ENCODE assay signal across 10 cellular contexts in the genomic region with DNA sequence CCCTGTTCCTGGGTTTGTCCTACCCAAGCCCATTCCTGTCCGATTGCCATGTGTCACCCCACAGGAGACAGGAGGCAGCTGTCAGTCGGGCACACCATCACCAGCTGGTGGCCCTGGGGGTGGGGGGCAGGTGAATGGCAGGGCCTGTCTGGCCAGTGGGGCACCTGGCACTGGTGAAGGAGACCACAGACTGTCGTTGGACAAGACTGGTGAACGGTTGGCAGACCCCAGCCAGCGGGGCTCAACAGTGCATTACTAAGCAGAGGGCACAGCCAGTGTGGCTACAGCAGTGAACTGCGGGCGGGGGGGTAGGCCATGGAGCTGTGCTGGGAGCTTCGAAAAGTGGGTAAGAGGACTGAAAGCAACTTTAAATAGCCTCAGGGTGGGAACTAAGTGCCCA. TPM values are rescaled to one million over a fixed set of nuclear protein-coding genes. Genes with fewer than 3 reads are reported as not detected.
A peak's percentile ranks its signal among the peaks of the same experiment; 100 is the strongest.
DNase-seq lines count a peak whose midpoint lies in the region; ATAC-seq and TF ChIP-seq lines count a peak whose summit lies in the region.
"Had no signal": no experiment of that assay in that cellular context is flagged by ENCODE, and none has a peak within 500 bp of the region (broad histone marks: within the 10 kb centered on the region; RNA-seq: fewer than 3 reads in every experiment).

No MANE protein-coding gene starts in this region.

- H3K4me3 ChIP-seq in AG04449 (ENCODE audit: low read depth, low read length) (peak overlapping the region; percentile 76), GM23338 (no peak overlapping the region), body of pancreas (no peak overlapping the region), colonic mucosa (no peak overlapping the region)

- H4K20me1 ChIP-seq in GM23338 (replicated peaks; ENCODE audit: insufficient read depth): peaks cover 8% of the 10 kb centered on the region

- H3K79me2 ChIP-seq in GM23338 (replicated peaks; ENCODE audit: insufficient read depth): peaks cover 24% of the 10 kb centered on the region

- no peaks in the 10 kb centered on the region for H3K9me3 Mint-ChIP-seq in GM23338
- no peaks in the 10 kb centered on the region for H3K9me3 Mint-ChIP-seq in activated naive CD8-positive, alpha-beta T cell treated with anti-CD3 and anti-CD28 coated beads, Interleukin-2, amount 50 U/mL, for 24 hours

- ATAC-seq in GM23338 (no peak), body of pancreas (no peak), omental fat pad (ENCODE audit: low FRiP score) (no peak)
- no peak for ATAC-seq in activated naive CD8-positive, alpha-beta T cell treated with anti-CD3 and anti-CD28 coated beads, Interleukin-2, amount 50 U/mL, for 24 hours

- H3K27ac ChIP-seq in GM23338 (ENCODE audit: low read depth): no peak overlapping the region
- H3K27ac ChIP-seq in body of pancreas: no peak overlapping the region
- H3K27ac ChIP-seq in colonic mucosa: no peak overlapping the region
- H3K27ac ChIP-seq: upper lobe of left lung had no signal

- DNase-seq in AG04449 (ENCODE audit: low read depth, low spot score): no peak
- no peak for DNase-seq in GM23338 (ENCODE audit: low spot score)
- DNase-seq in activated naive CD8-positive, alpha-beta T cell treated with anti-CD3 and anti-CD28 coated beads, Interleukin-2, amount 50 U/mL, for 24 hours: peak; percentile 43
- peak; percentile 68 for DNase-seq in myocyte (ENCODE audit: low read depth)
- no peak for DNase-seq in body of pancreas
- no peak for DNase-seq in NCI-H1417 (lab: John Stamatoyannopoulos, UW)
- DNase-seq in omental fat pad (ENCODE audit: low spot score): no peak
- DNase-seq in colonic mucosa: no peak
- DNase-seq: NCI-H1436, upper lobe of left lung had no signal

- no peak overlapping the region for H3K4me2 ChIP-seq in GM23338

- WGBS in body of pancreas, 2 donors: 80 to 81% methylated on average over 8 of the region's 8 CpGs

- H3K36me3 ChIP-seq in GM23338 (ENCODE audit: insufficient read depth) (no peaks in the 10 kb centered on the region), body of pancreas (replicated peaks in 1 of 2; ENCODE audit: insufficient read depth in 1 of 2, low read depth in 2 of 2) (no peaks in the 10 kb centered on the region), colonic mucosa (no peaks in the 10 kb centered on the region)
- H3K36me3 ChIP-seq: upper lobe of left lung had no signal

- H3K36me3 Mint-ChIP-seq in GM23338 (ENCODE audit: low read depth): no peaks in the 10 kb centered on the region; the same call in 2 of the 3 replicates
- H3K36me3 Mint-ChIP-seq in activated naive CD8-positive, alpha-beta T cell treated with anti-CD3 and anti-CD28 coated beads, Interleukin-2, amount 50 U/mL, for 24 hours (ENCODE audit: low read depth): peaks cover 59% of the 10 kb centered on the region

- H2AFZ ChIP-seq in GM23338: no peak overlapping the region

- peaks cover 42% of the 10 kb centered on the region for H3K4me1 Mint-ChIP-seq in GM23338
- H3K4me1 Mint-ChIP-seq in activated naive CD8-positive, alpha-beta T cell treated with anti-CD3 and anti-CD28 coated beads, Interleukin-2, amount 50 U/mL, for 24 hours: peaks cover 81% of the 10 kb centered on the region

- H3K27ac Mint-ChIP-seq in GM23338: no peak overlapping the region
- peak overlapping the region; percentile 93 for H3K27ac Mint-ChIP-seq in activated naive CD8-positive, alpha-beta T cell treated with anti-CD3 and anti-CD28 coated beads, Interleukin-2, amount 50 U/mL, for 24 hours

- H3K4me3 Mint-ChIP-seq in GM23338: peak overlapping the region; percentile 63; the same call in 1 of the 3 replicates
- peak overlapping the region; percentile 94 for H3K4me3 Mint-ChIP-seq in activated naive CD8-positive, alpha-beta T cell treated with anti-CD3 and anti-CD28 coated beads, Interleukin-2, amount 50 U/mL, for 24 hours

- H3K9ac ChIP-seq in colonic mucosa (ENCODE audit: low read depth in 2 of 2, low read length in 2 of 2): no peak overlapping the region

- POLR2A ChIA-PET in AG04449 (lab: Yijun Ruan, JAX): interaction anchor here (0.7 to 1.3 kb wide), 3 partner anchors 10 to 25 kb away, joined by 3 read pairs; no protein-coding TSS in a partner anchor

- no peak for TF ChIP-seq POLR2A in body of pancreas (IDR thresholded peaks at IDR 0.05)

- H3K9me2 ChIP-seq in GM23338 (ENCODE audit: insufficient read depth): no peaks in the 10 kb centered on the region

- TF ChIP-seq CTCF in AG04449 (IDR thresholded peaks at IDR 0.05; ENCODE audit: insufficient read depth, low read length, missing control alignments) (no peak), GM23338 (conservative IDR thresholded peaks at IDR 0.05; ENCODE audit: low read depth in 2 of 2) (no peak), body of pancreas (IDR thresholded peaks at IDR 0.05) (no peak), omental fat pad (IDR thresholded peaks at IDR 0.05) (no peak), colonic mucosa (IDR thresholded peaks at IDR 0.05) (no peak)

- peaks cover 28% of the 10 kb centered on the region for H3K27me3 Mint-ChIP-seq in GM23338 (ENCODE audit: insufficient read depth, low read depth, poor library complexity)
- H3K27me3 Mint-ChIP-seq in activated naive CD8-positive, alpha-beta T cell treated with anti-CD3 and anti-CD28 coated beads, Interleukin-2, amount 50 U/mL, for 24 hours: no peaks in the 10 kb centered on the region

- CTCF ChIA-PET in AG04449 (lab: Yijun Ruan, JAX): interaction anchor here (0.7 to 40.9 kb wide), 6 partner anchors 7 to 338 kb away, joined by 3 to 1700 read pairs (median 8); a partner anchor contains a TSS

- H3K27me3 ChIP-seq in GM23338 (ENCODE audit: insufficient read depth): peaks cover 10% of the 10 kb centered on the region
- H3K27me3 ChIP-seq in body of pancreas: no peaks in the 10 kb centered on the region
- peaks cover 27% of the 10 kb centered on the region for H3K27me3 ChIP-seq in colonic mucosa

- H3K9me3 ChIP-seq in body of pancreas (no peaks in the 10 kb centered on the region), colonic mucosa (no peaks in the 10 kb centered on the region)
- H3K9me3 ChIP-seq: upper lobe of left lung had no signal

- H3K4me1 ChIP-seq in GM23338 (ENCODE audit: insufficient read depth) (peaks cover 22% of the 10 kb centered on the region), body of pancreas (peaks cover 21% of the 10 kb centered on the region), colonic mucosa (peaks cover 3% of the 10 kb centered on the region)

- no peaks in the 10 kb centered on the region for H3F3A ChIP-seq in GM23338 (replicated peaks; ENCODE audit: low read depth)

- intact Hi-C loops in body of pancreas (cut with DNase I) (no loop called here), colonic mucosa (cut with DNase I) (no loop called here)

TF ChIP-seq in GM23338, 12 proteins besides CTCF, POLR2A, EP300 and RAD21 (continues in another document):
- no peak for TF ChIP-seq JUNB (IDR thresholded peaks at IDR 0.05; ENCODE audit: unreplicated experiment)
- TF ChIP-seq EZH2phosphoT487 (IDR thresholded peaks at IDR 0.05; ENCODE audit: unreplicated experiment): no peak
- TF ChIP-seq POLR2AphosphoS5 (IDR thresholded peaks at IDR 0.05; ENCODE audit: low read depth): no peak
- no peak for TF ChIP-seq NANOG (IDR thresholded peaks at IDR 0.05; ENCODE audit: borderline replicate concordance)
- TF ChIP-seq, protein P1, sequence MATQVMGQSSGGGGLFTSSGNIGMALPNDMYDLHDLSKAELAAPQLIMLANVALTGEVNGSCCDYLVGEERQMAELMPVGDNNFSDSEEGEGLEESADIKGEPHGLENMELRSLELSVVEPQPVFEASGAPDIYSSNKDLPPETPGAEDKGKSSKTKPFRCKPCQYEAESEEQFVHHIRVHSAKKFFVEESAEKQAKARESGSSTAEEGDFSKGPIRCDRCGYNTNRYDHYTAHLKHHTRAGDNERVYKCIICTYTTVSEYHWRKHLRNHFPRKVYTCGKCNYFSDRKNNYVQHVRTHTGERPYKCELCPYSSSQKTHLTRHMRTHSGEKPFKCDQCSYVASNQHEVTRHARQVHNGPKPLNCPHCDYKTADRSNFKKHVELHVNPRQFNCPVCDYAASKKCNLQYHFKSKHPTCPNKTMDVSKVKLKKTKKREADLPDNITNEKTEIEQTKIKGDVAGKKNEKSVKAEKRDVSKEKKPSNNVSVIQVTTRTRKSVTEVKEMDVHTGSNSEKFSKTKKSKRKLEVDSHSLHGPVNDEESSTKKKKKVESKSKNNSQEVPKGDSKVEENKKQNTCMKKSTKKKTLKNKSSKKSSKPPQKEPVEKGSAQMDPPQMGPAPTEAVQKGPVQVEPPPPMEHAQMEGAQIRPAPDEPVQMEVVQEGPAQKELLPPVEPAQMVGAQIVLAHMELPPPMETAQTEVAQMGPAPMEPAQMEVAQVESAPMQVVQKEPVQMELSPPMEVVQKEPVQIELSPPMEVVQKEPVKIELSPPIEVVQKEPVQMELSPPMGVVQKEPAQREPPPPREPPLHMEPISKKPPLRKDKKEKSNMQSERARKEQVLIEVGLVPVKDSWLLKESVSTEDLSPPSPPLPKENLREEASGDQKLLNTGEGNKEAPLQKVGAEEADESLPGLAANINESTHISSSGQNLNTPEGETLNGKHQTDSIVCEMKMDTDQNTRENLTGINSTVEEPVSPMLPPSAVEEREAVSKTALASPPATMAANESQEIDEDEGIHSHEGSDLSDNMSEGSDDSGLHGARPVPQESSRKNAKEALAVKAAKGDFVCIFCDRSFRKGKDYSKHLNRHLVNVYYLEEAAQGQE (IDR thresholded peaks at IDR 0.05; ENCODE audit: unreplicated experiment): no peak
- TF ChIP-seq ZNF114 (CRISPR knock-in tag; IDR thresholded peaks at IDR 0.05): no peak
- TF ChIP-seq, protein P2, sequence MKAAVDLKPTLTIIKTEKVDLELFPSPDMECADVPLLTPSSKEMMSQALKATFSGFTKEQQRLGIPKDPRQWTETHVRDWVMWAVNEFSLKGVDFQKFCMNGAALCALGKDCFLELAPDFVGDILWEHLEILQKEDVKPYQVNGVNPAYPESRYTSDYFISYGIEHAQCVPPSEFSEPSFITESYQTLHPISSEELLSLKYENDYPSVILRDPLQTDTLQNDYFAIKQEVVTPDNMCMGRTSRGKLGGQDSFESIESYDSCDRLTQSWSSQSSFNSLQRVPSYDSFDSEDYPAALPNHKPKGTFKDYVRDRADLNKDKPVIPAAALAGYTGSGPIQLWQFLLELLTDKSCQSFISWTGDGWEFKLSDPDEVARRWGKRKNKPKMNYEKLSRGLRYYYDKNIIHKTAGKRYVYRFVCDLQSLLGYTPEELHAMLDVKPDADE (IDR thresholded peaks at IDR 0.05): no peak
- no peak for TF ChIP-seq ZNF331 (CRISPR knock-in tag; IDR thresholded peaks at IDR 0.05; ENCODE audit: low read depth)

RNA-seq across cellular contexts. Expression of a gene that starts 2.1 kb away (rescaled TPM):
- 11.2 and 14.1 TPM in 2 replicates for total RNA-seq in GM23338 (2014; rRNA removed; shearing (Covaris generic))
- polyA plus RNA-seq in GM23338 (2016; fragmentation: Nextera tagmentation; extraction: Ambion mirVana): 1.2 and 2.0 TPM in 2 replicates
- total RNA-seq in myocyte: 9.5 and 11.4 TPM in 2 replicates
- 65.2 TPM for polyA plus RNA-seq in myocyte (2012)
- total RNA-seq in body of pancreas: under 1 TPM; 0.33 to 0.52 TPM
- 1 to 10 TPM; 1.2 to 7.6 (median 3.4) TPM for total RNA-seq in omental fat pad
- 1 to 10 TPM; 1.8 to 2.0 TPM for total RNA-seq in colonic mucosa

RNA-seq across cellular contexts. Expression of a gene that starts 29.3 kb away (rescaled TPM):
- total RNA-seq in GM23338 (2014; rRNA removed; shearing (Covaris generic)): 90.0 and 99.2 TPM in 2 replicates
- polyA plus RNA-seq in GM23338 (2016; fragmentation: Nextera tagmentation; extraction: Ambion mirVana): 71.6 and 73.7 TPM in 2 replicates
- total RNA-seq in myocyte (44.4 and 63.2 TPM in 2 replicates), body of pancreas (10 to 100 TPM; 25.7 to 47.2 TPM), omental fat pad (10 to 100 TPM; 28.0 to 39.2 (median 34.8) TPM), colonic mucosa (10 to 100 TPM; 32.2 to 43.8 TPM)
- polyA plus RNA-seq in myocyte (2012): 55.1 TPM

Comparison
In these comparisons a context has a peak if more than half of its experiments do, and no peak if none do; other contexts are left out.
1. DNase-seq: peak in activated naive CD8-positive, alpha-beta T cell treated with anti-CD3 and anti-CD28 coated beads, Interleukin-2, amount 50 U/mL, for 24 hours (single experiment) and myocyte (single experiment); none in AG04449 (single experiment), GM23338 (single experiment), body of pancreas (0 of 4), NCI-H1417 (0 of 3), omental fat pad (single experiment) and colonic mucosa (single experiment).